Comparison of ENCODE assay signal across 1 cellular context in genomic region chr4:31617667-31618066, GRCh38.
TF ChIP-seq lines count a peak whose summit lies in the region.

No MANE protein-coding gene starts in this region.

TF ChIP-seq in GM23338, 12 proteins besides CTCF, POLR2A, EP300 and RAD21:
- TF ChIP-seq REST (IDR thresholded peaks at IDR 0.05; ENCODE audit: unreplicated experiment) (no peak), POLR2AphosphoS5 (IDR thresholded peaks at IDR 0.05; ENCODE audit: low read depth) (no peak), EZH2 (IDR thresholded peaks at IDR 0.05; ENCODE audit: low read depth, unreplicated experiment) (no peak)
TF ChIP-seq in GM23338: peak in this region for 0.
